ENCODE assay signal across 1 cellular context in the genomic region with DNA sequence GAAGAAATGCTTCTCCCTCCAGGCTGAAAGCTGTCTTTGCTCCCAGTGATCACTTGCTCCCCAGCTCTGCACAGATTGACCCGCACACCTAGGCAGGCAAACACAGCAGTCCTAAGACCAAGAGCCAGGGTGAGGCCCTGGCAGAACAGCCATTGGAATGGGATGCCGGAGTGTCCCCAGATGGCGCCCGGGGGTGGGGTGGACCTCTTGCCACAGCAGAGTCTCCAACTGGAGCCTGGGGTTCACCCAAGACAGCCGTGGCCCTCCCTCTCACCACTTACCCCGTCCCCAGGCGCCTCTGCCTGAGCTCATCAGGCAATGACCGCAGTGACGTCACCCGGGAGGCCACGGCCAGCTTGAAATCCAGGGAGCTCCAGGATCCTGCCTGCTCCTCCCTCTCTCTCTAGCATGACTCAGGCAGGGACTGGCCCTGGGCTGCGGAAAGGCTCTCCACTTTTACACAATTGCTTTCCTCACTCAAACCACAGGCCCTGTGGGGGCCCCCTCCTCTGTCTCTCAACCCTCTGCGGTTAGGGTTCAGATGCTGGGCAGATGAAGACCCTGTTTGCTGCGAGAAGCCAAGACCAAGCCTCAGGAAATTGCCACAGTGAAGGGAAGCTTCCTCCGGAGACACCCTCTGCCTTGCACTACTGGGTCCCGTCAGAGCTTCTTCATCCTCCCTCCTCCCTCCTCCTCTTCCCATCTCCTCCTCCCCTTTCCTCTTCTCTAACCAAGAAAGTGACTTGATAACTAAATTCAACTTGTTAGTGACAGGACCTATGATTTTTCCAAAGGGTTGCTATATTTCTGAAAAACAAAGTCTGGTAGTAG.
A peak's percentile ranks its signal among the peaks of the same experiment; 100 is the strongest.
TF ChIP-seq lines count a peak whose summit lies in the region.

No MANE protein-coding gene starts in this region.

TF ChIP-seq in HepG2, 621 proteins besides CTCF, POLR2A, EP300 and RAD21 (continues in another document):
- no peak for TF ChIP-seq ZKSCAN8 (CRISPR knock-in tag; IDR thresholded peaks at IDR 0.05; ENCODE audit: borderline replicate concordance)
- TF ChIP-seq SNAPC2 (CRISPR knock-in tag; IDR thresholded peaks at IDR 0.05): no peak
- no peak for TF ChIP-seq ZNF569 (CRISPR knock-in tag; IDR thresholded peaks at IDR 0.05; ENCODE audit: borderline replicate concordance)
- TF ChIP-seq ZNF770 (CRISPR knock-in tag; IDR thresholded peaks at IDR 0.05): no peak
- TF ChIP-seq NCOR1 (IDR thresholded peaks at IDR 0.05; ENCODE audit: borderline replicate concordance, low read length): no peak
- TF ChIP-seq SP140L (CRISPR knock-in tag; IDR thresholded peaks at IDR 0.05; ENCODE audit: borderline replicate concordance): no peak
- TF ChIP-seq ZNF121 (CRISPR knock-in tag; IDR thresholded peaks at IDR 0.05): no peak
- TF ChIP-seq HMGA1 (CRISPR knock-in tag; conservative IDR thresholded peaks at IDR 0.05): no peak
- no peak for TF ChIP-seq NFYC (CRISPR knock-in tag; IDR thresholded peaks at IDR 0.05)
- TF ChIP-seq ZNF33A (CRISPR knock-in tag; IDR thresholded peaks at IDR 0.05; ENCODE audit: borderline replicate concordance): no peak
- no peak for TF ChIP-seq KDM5A (IDR thresholded peaks at IDR 0.05; ENCODE audit: borderline replicate concordance, low read length)
- 0 out of 2 replicates have a peak, but pooled peaks have one; percentile 21 for TF ChIP-seq SAP130 (CRISPR knock-in tag; IDR thresholded peaks at IDR 0.05; ENCODE audit: low read depth)
- 0 out of 2 replicates have a peak, but pooled peaks have one; percentile 16 for TF ChIP-seq KDM2A (CRISPR knock-in tag; IDR thresholded peaks at IDR 0.05; ENCODE audit: borderline replicate concordance, low read depth)
- peak; percentile 98 for TF ChIP-seq CREB1 (IDR thresholded peaks at IDR 0.05)
- peak; percentile 78 for TF ChIP-seq CREB1 (CRISPR knock-in tag; IDR thresholded peaks at IDR 0.05)
- TF ChIP-seq MXD4 (CRISPR knock-in tag; IDR thresholded peaks at IDR 0.05): no peak
- no peak for TF ChIP-seq TBP (CRISPR knock-in tag; IDR thresholded peaks at IDR 0.05)
- TF ChIP-seq, protein P1, sequence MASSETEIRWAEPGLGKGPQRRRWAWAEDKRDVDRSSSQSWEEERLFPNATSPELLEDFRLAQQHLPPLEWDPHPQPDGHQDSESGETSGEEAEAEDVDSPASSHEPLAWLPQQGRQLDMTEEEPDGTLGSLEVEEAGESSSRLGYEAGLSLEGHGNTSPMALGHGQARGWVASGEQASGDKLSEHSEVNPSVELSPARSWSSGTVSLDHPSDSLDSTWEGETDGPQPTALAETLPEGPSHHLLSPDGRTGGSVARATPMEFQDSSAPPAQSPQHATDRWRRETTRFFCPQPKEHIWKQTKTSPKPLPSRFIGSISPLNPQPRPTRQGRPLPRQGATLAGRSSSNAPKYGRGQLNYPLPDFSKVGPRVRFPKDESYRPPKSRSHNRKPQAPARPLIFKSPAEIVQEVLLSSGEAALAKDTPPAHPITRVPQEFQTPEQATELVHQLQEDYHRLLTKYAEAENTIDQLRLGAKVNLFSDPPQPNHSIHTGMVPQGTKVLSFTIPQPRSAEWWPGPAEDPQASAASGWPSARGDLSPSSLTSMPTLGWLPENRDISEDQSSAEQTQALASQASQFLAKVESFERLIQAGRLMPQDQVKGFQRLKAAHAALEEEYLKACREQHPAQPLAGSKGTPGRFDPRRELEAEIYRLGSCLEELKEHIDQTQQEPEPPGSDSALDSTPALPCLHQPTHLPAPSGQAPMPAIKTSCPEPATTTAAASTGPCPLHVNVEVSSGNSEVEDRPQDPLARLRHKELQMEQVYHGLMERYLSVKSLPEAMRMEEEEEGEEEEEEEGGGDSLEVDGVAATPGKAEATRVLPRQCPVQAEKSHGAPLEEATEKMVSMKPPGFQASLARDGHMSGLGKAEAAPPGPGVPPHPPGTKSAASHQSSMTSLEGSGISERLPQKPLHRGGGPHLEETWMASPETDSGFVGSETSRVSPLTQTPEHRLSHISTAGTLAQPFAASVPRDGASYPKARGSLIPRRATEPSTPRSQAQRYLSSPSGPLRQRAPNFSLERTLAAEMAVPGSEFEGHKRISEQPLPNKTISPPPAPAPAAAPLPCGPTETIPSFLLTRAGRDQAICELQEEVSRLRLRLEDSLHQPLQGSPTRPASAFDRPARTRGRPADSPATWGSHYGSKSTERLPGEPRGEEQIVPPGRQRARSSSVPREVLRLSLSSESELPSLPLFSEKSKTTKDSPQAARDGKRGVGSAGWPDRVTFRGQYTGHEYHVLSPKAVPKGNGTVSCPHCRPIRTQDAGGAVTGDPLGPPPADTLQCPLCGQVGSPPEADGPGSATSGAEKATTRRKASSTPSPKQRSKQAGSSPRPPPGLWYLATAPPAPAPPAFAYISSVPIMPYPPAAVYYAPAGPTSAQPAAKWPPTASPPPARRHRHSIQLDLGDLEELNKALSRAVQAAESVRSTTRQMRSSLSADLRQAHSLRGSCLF (CRISPR knock-in tag; IDR thresholded peaks at IDR 0.05; ENCODE audit: borderline replicate concordance): no peak
- TF ChIP-seq, protein P2, sequence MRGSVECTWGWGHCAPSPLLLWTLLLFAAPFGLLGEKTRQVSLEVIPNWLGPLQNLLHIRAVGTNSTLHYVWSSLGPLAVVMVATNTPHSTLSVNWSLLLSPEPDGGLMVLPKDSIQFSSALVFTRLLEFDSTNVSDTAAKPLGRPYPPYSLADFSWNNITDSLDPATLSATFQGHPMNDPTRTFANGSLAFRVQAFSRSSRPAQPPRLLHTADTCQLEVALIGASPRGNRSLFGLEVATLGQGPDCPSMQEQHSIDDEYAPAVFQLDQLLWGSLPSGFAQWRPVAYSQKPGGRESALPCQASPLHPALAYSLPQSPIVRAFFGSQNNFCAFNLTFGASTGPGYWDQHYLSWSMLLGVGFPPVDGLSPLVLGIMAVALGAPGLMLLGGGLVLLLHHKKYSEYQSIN (CRISPR knock-in tag; IDR thresholded peaks at IDR 0.05; ENCODE audit: borderline replicate concordance): no peak
- TF ChIP-seq, protein P3, sequence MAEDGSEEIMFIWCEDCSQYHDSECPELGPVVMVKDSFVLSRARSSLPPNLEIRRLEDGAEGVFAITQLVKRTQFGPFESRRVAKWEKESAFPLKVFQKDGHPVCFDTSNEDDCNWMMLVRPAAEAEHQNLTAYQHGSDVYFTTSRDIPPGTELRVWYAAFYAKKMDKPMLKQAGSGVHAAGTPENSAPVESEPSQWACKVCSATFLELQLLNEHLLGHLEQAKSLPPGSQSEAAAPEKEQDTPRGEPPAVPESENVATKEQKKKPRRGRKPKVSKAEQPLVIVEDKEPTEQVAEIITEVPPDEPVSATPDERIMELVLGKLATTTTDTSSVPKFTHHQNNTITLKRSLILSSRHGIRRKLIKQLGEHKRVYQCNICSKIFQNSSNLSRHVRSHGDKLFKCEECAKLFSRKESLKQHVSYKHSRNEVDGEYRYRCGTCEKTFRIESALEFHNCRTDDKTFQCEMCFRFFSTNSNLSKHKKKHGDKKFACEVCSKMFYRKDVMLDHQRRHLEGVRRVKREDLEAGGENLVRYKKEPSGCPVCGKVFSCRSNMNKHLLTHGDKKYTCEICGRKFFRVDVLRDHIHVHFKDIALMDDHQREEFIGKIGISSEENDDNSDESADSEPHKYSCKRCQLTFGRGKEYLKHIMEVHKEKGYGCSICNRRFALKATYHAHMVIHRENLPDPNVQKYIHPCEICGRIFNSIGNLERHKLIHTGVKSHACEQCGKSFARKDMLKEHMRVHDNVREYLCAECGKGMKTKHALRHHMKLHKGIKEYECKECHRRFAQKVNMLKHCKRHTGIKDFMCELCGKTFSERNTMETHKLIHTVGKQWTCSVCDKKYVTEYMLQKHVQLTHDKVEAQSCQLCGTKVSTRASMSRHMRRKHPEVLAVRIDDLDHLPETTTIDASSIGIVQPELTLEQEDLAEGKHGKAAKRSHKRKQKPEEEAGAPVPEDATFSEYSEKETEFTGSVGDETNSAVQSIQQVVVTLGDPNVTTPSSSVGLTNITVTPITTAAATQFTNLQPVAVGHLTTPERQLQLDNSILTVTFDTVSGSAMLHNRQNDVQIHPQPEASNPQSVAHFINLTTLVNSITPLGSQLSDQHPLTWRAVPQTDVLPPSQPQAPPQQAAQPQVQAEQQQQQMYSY (CRISPR knock-in tag; IDR thresholded peaks at IDR 0.05): peak; percentile 90; the same call in 1 of the 2 replicates
- TF ChIP-seq RFXAP (CRISPR knock-in tag; IDR thresholded peaks at IDR 0.05; ENCODE audit: borderline replicate concordance): no peak
- no peak for TF ChIP-seq ZNF550 (CRISPR knock-in tag; IDR thresholded peaks at IDR 0.05; ENCODE audit: borderline replicate concordance)
- no peak for TF ChIP-seq SMAD3 (CRISPR knock-in tag; IDR thresholded peaks at IDR 0.05)
- peak; percentile 60 for TF ChIP-seq CREM (IDR thresholded peaks at IDR 0.05)
- TF ChIP-seq CREM (CRISPR knock-in tag; IDR thresholded peaks at IDR 0.05): no peak
- no peak for TF ChIP-seq FOSL1 (CRISPR knock-in tag; IDR thresholded peaks at IDR 0.05; ENCODE audit: borderline replicate concordance)
- TF ChIP-seq NCOA2 (CRISPR knock-in tag; IDR thresholded peaks at IDR 0.05): no peak
- no peak for TF ChIP-seq ZFP90 (CRISPR knock-in tag; IDR thresholded peaks at IDR 0.05; ENCODE audit: borderline replicate concordance)
- TF ChIP-seq NFIC (IDR thresholded peaks at IDR 0.05; ENCODE audit: low read length): no peak
- TF ChIP-seq SOX6 (IDR thresholded peaks at IDR 0.05): no peak
- no peak for TF ChIP-seq SOX6 (CRISPR knock-in tag; IDR thresholded peaks at IDR 0.05)
- TF ChIP-seq, protein P4, sequence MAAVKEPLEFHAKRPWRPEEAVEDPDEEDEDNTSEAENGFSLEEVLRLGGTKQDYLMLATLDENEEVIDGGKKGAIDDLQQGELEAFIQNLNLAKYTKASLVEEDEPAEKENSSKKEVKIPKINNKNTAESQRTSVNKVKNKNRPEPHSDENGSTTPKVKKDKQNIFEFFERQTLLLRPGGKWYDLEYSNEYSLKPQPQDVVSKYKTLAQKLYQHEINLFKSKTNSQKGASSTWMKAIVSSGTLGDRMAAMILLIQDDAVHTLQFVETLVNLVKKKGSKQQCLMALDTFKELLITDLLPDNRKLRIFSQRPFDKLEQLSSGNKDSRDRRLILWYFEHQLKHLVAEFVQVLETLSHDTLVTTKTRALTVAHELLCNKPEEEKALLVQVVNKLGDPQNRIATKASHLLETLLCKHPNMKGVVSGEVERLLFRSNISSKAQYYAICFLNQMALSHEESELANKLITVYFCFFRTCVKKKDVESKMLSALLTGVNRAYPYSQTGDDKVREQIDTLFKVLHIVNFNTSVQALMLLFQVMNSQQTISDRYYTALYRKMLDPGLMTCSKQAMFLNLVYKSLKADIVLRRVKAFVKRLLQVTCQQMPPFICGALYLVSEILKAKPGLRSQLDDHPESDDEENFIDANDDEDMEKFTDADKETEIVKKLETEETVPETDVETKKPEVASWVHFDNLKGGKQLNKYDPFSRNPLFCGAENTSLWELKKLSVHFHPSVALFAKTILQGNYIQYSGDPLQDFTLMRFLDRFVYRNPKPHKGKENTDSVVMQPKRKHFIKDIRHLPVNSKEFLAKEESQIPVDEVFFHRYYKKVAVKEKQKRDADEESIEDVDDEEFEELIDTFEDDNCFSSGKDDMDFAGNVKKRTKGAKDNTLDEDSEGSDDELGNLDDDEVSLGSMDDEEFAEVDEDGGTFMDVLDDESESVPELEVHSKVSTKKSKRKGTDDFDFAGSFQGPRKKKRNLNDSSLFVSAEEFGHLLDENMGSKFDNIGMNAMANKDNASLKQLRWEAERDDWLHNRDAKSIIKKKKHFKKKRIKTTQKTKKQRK (IDR thresholded peaks at IDR 0.05; ENCODE audit: low read length): no peak
- no peak for TF ChIP-seq MYNN (CRISPR knock-in tag; IDR thresholded peaks at IDR 0.05; ENCODE audit: low read depth)
- TF ChIP-seq, protein P5, sequence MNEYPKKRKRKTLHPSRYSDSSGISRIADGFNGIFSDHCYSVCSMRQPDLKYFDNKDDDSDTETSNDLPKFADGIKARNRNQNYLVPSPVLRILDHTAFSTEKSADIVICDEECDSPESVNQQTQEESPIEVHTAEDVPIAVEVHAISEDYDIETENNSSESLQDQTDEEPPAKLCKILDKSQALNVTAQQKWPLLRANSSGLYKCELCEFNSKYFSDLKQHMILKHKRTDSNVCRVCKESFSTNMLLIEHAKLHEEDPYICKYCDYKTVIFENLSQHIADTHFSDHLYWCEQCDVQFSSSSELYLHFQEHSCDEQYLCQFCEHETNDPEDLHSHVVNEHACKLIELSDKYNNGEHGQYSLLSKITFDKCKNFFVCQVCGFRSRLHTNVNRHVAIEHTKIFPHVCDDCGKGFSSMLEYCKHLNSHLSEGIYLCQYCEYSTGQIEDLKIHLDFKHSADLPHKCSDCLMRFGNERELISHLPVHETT (CRISPR knock-in tag; conservative IDR thresholded peaks at IDR 0.05): no peak
- TF ChIP-seq ZNF572 (CRISPR knock-in tag; IDR thresholded peaks at IDR 0.05): no peak
- TF ChIP-seq ZNF329 (CRISPR knock-in tag; IDR thresholded peaks at IDR 0.05; ENCODE audit: low read depth): no peak
- no peak for TF ChIP-seq TBL1XR1 (IDR thresholded peaks at IDR 0.05; ENCODE audit: borderline replicate concordance, low read length, partially characterized antibody)
- TF ChIP-seq, protein P6, sequence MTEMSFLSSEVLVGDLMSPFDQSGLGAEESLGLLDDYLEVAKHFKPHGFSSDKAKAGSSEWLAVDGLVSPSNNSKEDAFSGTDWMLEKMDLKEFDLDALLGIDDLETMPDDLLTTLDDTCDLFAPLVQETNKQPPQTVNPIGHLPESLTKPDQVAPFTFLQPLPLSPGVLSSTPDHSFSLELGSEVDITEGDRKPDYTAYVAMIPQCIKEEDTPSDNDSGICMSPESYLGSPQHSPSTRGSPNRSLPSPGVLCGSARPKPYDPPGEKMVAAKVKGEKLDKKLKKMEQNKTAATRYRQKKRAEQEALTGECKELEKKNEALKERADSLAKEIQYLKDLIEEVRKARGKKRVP (CRISPR knock-in tag; IDR thresholded peaks at IDR 0.05): no peak
- TF ChIP-seq ZNF761 (CRISPR knock-in tag; conservative IDR thresholded peaks at IDR 0.05): no peak
- TF ChIP-seq JARID2 (CRISPR knock-in tag; IDR thresholded peaks at IDR 0.05; ENCODE audit: insufficient replicate concordance): no peak
- TF ChIP-seq FOSL2 (CRISPR knock-in tag; IDR thresholded peaks at IDR 0.05): peak; percentile 84
- no peak for TF ChIP-seq ZNF841 (CRISPR knock-in tag; IDR thresholded peaks at IDR 0.05; ENCODE audit: borderline replicate concordance)
